In the genomic region with DNA sequence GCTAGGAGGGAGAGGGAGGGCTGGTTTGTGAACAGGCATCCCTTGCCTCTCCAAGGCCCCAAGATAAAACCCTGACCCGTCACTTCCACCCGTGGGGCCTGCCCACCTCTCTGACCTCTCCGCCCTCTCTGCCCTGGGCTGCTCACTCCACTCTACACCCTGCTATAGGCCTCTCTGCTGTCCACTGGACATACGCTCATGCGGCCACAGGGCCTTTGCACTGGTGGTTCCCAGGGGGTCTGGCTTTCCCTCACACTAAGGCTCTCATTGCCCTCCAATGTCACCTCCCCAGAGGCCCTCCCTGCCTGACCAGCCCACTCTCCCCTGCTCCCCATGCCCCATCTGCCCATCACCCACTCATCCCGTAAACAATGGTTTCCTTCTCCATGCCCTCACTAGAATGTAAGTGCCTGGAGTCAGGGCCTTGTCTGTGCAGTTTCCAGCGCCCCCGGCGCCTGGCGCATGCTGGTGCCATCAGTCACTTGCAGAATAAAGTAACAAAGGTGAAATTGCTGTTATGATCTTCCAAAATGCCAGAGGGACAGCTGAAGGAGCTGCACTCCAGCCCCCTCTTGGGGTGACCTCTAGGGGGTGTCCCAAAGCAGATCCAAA, we compare ENCODE assay signal across 9 cellular contexts.
DNase-seq lines count a peak whose midpoint lies in the region; ATAC-seq and TF ChIP-seq lines count a peak whose summit lies in the region.
"Had no signal": no experiment of that assay in that cellular context is flagged by ENCODE, and none has a peak within 500 bp of the region (broad histone marks: within the 10 kb centered on the region; RNA-seq: fewer than 3 reads in every experiment).

No MANE protein-coding gene starts in this region.

- POLR2A ChIA-PET in CD8-positive, alpha-beta memory T cell (lab: Charles Lee), result no interaction called here

- no peaks in the 10 kb centered on the region for H3K27me3 Mint-ChIP-seq in Calu3 (ENCODE audit: unreplicated experiment)
- H3K27me3 Mint-ChIP-seq in CD8-positive, alpha-beta memory T cell, result no peaks in the 10 kb centered on the region

- no peak for ATAC-seq in HG03439 (IDR thresholded peaks at IDR 0.05; ENCODE audit: unreplicated experiment)

- CTCF ChIA-PET in Calu3 (lab: Charles Lee), result no interaction called here
- CTCF ChIA-PET in CD8-positive, alpha-beta memory T cell (lab: Charles Lee), result no interaction called here

- H3K36me3 ChIP-seq in ascending aorta (peaks cover 39 to 41% of the 10 kb centered on the region in 2 donors), kidney epithelial cell (ENCODE audit: control insufficient read depth, insufficient read depth, low read length) (peaks cover 5% of the 10 kb centered on the region)
- H3K36me3 ChIP-seq in CD8-positive, alpha-beta memory T cell (ENCODE audit: insufficient read depth, low read length), result peaks cover 10% of the 10 kb centered on the region

- peak overlapping the region; percentile 18 for H3K4me3 Mint-ChIP-seq in Calu3 (ENCODE audit: low read depth, unreplicated experiment)
- no peak overlapping the region for H3K4me3 Mint-ChIP-seq in CD8-positive, alpha-beta memory T cell
- H3K4me3 Mint-ChIP-seq: activated T-helper 1 cell treated with anti-CD3 and anti-CD28 coated beads, Interleukin-12 subunit alpha, Interleukin-12 subunit beta, Interleukin-2, Interleukin-4 antibody, amounts not matched to agents 30 ng/mL and 10 ng/mL and 1 ng/mL, durations not matched to agents 14 hours and 24 hours and 36 hours had no signal

- peak overlapping the region; percentile 56 for H3K27ac Mint-ChIP-seq in Calu3 (ENCODE audit: unreplicated experiment)
- H3K27ac Mint-ChIP-seq in CD8-positive, alpha-beta memory T cell, result peak overlapping the region in 4 of 8 donors; percentile 8 to 40 (median 20)
- H3K27ac Mint-ChIP-seq: activated T-helper 1 cell treated with anti-CD3 and anti-CD28 coated beads, Interleukin-12 subunit alpha, Interleukin-12 subunit beta, Interleukin-2, Interleukin-4 antibody, amounts not matched to agents 30 ng/mL and 10 ng/mL and 1 ng/mL, durations not matched to agents 14 hours and 24 hours and 36 hours had no signal

- intact Hi-C loops in Calu3 (cut with micrococcal nuclease; ENCODE audit: unreplicated experiment) (no loop called here), ascending aorta (cut with DNase I) (loop anchor here (1.0 to 5.0 kb wide), 6 partner anchors 12 to 539 kb away; a partner anchor contains a TSS)

- no peaks in the 10 kb centered on the region for H3K9me3 Mint-ChIP-seq in Calu3 (ENCODE audit: low read depth, unreplicated experiment)
- no peaks in the 10 kb centered on the region for H3K9me3 Mint-ChIP-seq in CD8-positive, alpha-beta memory T cell
- H3K9me3 Mint-ChIP-seq: activated T-helper 1 cell treated with anti-CD3 and anti-CD28 coated beads, Interleukin-12 subunit alpha, Interleukin-12 subunit beta, Interleukin-2, Interleukin-4 antibody, amounts not matched to agents 30 ng/mL and 10 ng/mL and 1 ng/mL, durations not matched to agents 14 hours and 24 hours and 36 hours had no signal

- H3K4me3 ChIP-seq in ascending aorta (no peak overlapping the region), kidney epithelial cell (ENCODE audit: low read depth, low read length) (no peak overlapping the region), skin epidermis (no peak overlapping the region)
- no peak overlapping the region for H3K4me3 ChIP-seq in CD8-positive, alpha-beta memory T cell (ENCODE audit: low read length)

- peaks cover 58% of the 10 kb centered on the region for H3K36me3 Mint-ChIP-seq in Calu3 (ENCODE audit: insufficient read depth, unreplicated experiment)
- H3K36me3 Mint-ChIP-seq in CD8-positive, alpha-beta memory T cell, result peaks cover 0 to 62% (median 3%) of the 10 kb centered on the region in 3 donors

- TF ChIP-seq CTCF in Calu3 (IDR thresholded peaks at IDR 0.05; ENCODE audit: unreplicated experiment), result no peak
- no peak for TF ChIP-seq CTCF in ascending aorta (IDR thresholded peaks at IDR 0.05)
- TF ChIP-seq CTCF in kidney epithelial cell (IDR thresholded peaks at IDR 0.05; ENCODE audit: insufficient read depth, low read length, poor library complexity, severe bottlenecking), result peak; percentile 20

- DNase-seq in Calu3 (no peak), ascending aorta (ENCODE audit: low spot score in 2 of 2) (no peak), kidney epithelial cell (ENCODE audit: low read depth) (no peak), T-helper 2 cell (no peak), NCI-H2081 (lab: John Stamatoyannopoulos, UW) (no peak)
- DNase-seq in CD8-positive, alpha-beta memory T cell, result no peak

- H3K4me1 ChIP-seq in ascending aorta, result peaks cover 26 to 34% of the 10 kb centered on the region in 2 donors
- no peaks in the 10 kb centered on the region for H3K4me1 ChIP-seq in CD8-positive, alpha-beta memory T cell (ENCODE audit: insufficient read depth, low read length)

- BruUV-seq in Calu3 (replicated peaks; lab: Mats Ljungman, UMichigan), result no TSS peak

- H3K27me3 ChIP-seq in ascending aorta, result no peaks in the 10 kb centered on the region
- H3K27me3 ChIP-seq in kidney epithelial cell (ENCODE audit: control insufficient read depth, insufficient read depth, low read length), result no peaks in the 10 kb centered on the region
- no peaks in the 10 kb centered on the region for H3K27me3 ChIP-seq in CD8-positive, alpha-beta memory T cell (ENCODE audit: insufficient read depth, low read length, poor library complexity, severe bottlenecking)

- H3K4me1 Mint-ChIP-seq in Calu3 (ENCODE audit: low read depth, unreplicated experiment), result peaks cover 16% of the 10 kb centered on the region
- H3K4me1 Mint-ChIP-seq in CD8-positive, alpha-beta memory T cell, result peaks cover 0 to 4% (median 0%) of the 10 kb centered on the region in 3 donors

- peak overlapping the region; percentile 83 to 87 for H3K27ac ChIP-seq in ascending aorta
- H3K27ac ChIP-seq in skin epidermis, result peak overlapping the region in 12 of 21 experiments; percentile 7 to 89 (median 77)
- no peak overlapping the region for H3K27ac ChIP-seq in CD8-positive, alpha-beta memory T cell (ENCODE audit: low read depth, low read length)

- no peaks in the 10 kb centered on the region for H3K9me3 ChIP-seq in ascending aorta
- H3K9me3 ChIP-seq in CD8-positive, alpha-beta memory T cell (ENCODE audit: low read length), result no peaks in the 10 kb centered on the region
